29 cellular contexts compared by ENCODE assay signal in the genomic region with DNA sequence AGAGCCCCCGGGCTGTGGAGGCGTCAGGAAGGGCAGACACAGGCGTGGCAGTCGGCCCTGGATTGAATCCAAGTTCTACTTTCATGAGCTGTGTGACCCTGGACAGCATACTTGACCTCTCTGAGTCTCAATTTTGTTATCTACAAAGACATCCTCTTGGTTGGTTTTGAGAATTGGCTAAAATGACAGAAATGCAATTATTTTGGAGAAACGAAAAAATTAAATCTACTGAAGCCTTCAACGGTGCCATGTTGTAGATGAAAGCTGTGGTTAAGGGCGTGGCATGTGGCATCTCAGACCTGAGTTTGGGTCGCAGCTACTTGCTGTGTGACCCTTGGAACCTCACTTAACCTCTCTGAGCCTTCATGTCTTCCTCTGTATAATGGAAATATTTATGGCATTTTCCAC.
DNase-seq lines count a peak whose midpoint lies in the region; ATAC-seq, FAIRE-seq and TF ChIP-seq lines count a peak whose summit lies in the region.
"Had no signal": no experiment of that assay in that cellular context is flagged by ENCODE, and none has a peak within 500 bp of the region (broad histone marks: within the 10 kb centered on the region; RNA-seq: fewer than 3 reads in every experiment).

No MANE protein-coding gene starts in this region.

- POLR2A ChIA-PET in K562 (lab: Yijun Ruan, JAX), result interaction anchor here (1.1 kb wide), 1 partner anchor 14 kb away, joined by 5 read pairs; no protein-coding TSS in a partner anchor

- WGBS in K562 (ENCODE audit: insufficient coverage, low coverage, missing lambda C conversion rate), result 1% methylated on average over 8 of the region's 8 CpGs

- H3K79me2 ChIP-seq in K562 (ENCODE audit: control insufficient read depth, insufficient read depth, low read length), result no peaks in the 10 kb centered on the region

- no peak for TF ChIP-seq EP300 in K562 (IDR thresholded peaks at IDR 0.05; ENCODE audit: low read length)

- peaks cover 0 to 39% (median 10%) of the 10 kb centered on the region in 11 experiments; a peak in 12 of 22 replicates for H4K20me1 ChIP-seq in BLaER1 treated with 17β-estradiol and CSF1 and Interleukin-3, amounts not matched to agents 10 nM and 100 nM
- peaks cover 4% of the 10 kb centered on the region; the same call in 1 of the 2 replicates for H4K20me1 ChIP-seq in K562 (replicated peaks; ENCODE audit: control insufficient read depth, insufficient read depth, low read length)

- no peaks in the 10 kb centered on the region for H3K9me3 Mint-ChIP-seq in stimulated activated effector memory CD8-positive, alpha-beta T cell treated with anti-CD3 and anti-CD28 coated beads, Interleukin-12 subunit alpha, Interleukin-12 subunit beta, amount 100 ng/mL, for 72 hours
- H3K9me3 Mint-ChIP-seq: activated naive CD8-positive, alpha-beta T cell treated with anti-CD3 and anti-CD28 coated beads for 36 hours; activated T-cell treated with anti-CD3 and anti-CD28 coated beads, Interleukin-2, amount 50 U/mL, for 4 hours; nephron; stimulated activated naive CD8-positive, alpha-beta T cell treated with anti-CD3 and anti-CD28 coated beads, Interleukin-15, Interleukin-2, amounts not matched to agents 100 ng/mL and 50 ng/mL, for 24 hours; T-cell; WTC11 had no signal

- H3K9me1 ChIP-seq in K562 (ENCODE audit: control insufficient read depth, insufficient read depth, low read length), result no peaks in the 10 kb centered on the region

- H3K4me1 ChIP-seq in BLaER1 treated with 17β-estradiol and CSF1 and Interleukin-3, amounts not matched to agents 10 nM and 100 nM, result peaks cover 20 to 41% (median 37%) of the 10 kb centered on the region in 10 experiments; a peak in 19 of 20 replicates
- H3K4me1 ChIP-seq in K562 (replicated peaks in 1 of 2; ENCODE audit: control insufficient read depth in 2 of 2, insufficient read depth in 2 of 2, low read length in 2 of 2), result peaks cover 6 to 14% of the 10 kb centered on the region in 2 experiments

- peak; percentile 38 for DNase-seq in NCI-H2227 (lab: John Stamatoyannopoulos, UW; ENCODE audit: unreplicated experiment)
- peak in 2 of 4 experiments; percentile 20 to 29 for DNase-seq in K562 (ENCODE audit: extremely low read depth in 1 of 4, low spot score in 3 of 4)
- DNase-seq in stimulated activated effector memory CD8-positive, alpha-beta T cell treated with anti-CD3 and anti-CD28 coated beads, Interleukin-12 subunit alpha, Interleukin-12 subunit beta, amount 100 ng/mL, for 72 hours (ENCODE audit: low spot score in 2 of 2), result no peak
- no peak for DNase-seq in sciatic nerve (ENCODE audit: low spot score)
- DNase-seq in C1 segment of cervical spinal cord (lab: John Stamatoyannopoulos, UW), result no peak
- DNase-seq: activated CD4-positive, alpha-beta T cell treated with anti-CD3 and anti-CD28 coated beads, Interleukin-2, amount 50 U/mL, for 1 hour; activated CD8-positive, alpha-beta memory T cell treated with anti-CD3 and anti-CD28 coated beads, Interleukin-2, amount 10 ng/mL, durations not matched to agents 7 days and 5 days; activated gamma-delta T cell; activated naive CD8-positive, alpha-beta T cell treated with anti-CD3 and anti-CD28 coated beads for 36 hours; activated T-cell treated with anti-CD3 and anti-CD28 coated beads, Interleukin-2, amount 50 U/mL, for 4 hours; DND-41; GOT3; mucosa of descending colon; NCI-H1436; NCI-H226; stimulated activated CD4-positive, alpha-beta T cell treated with anti-CD3 and anti-CD28 coated beads, Interleukin-2, amount 100 ng/mL, for 24 hours; T-cell had no signal

- no peak overlapping the region for H3K27ac ChIP-seq in BLaER1 treated with 17β-estradiol and CSF1 and Interleukin-3, amounts not matched to agents 10 nM and 100 nM
- H3K27ac ChIP-seq in K562 (ENCODE audit: extremely low read depth, low read depth, low read length) (no peak overlapping the region), skin epidermis (peak overlapping the region in 11 of 21 experiments; percentile 21 to 73 (median 55))
- H3K27ac ChIP-seq: SJCRH30, spleen, vagina had no signal

- FAIRE-seq in K562 (lab: Jason Lieb, UNC), result no peak
- FAIRE-seq: colon, RCC 7860 had no signal

- H3K9ac ChIP-seq in BLaER1 treated with 17β-estradiol and CSF1 and Interleukin-3, amounts not matched to agents 10 nM and 100 nM, result no peak overlapping the region
- H3K9ac ChIP-seq in K562 (ENCODE audit: insufficient read depth in 1 of 2, low read depth in 2 of 2, low read length in 2 of 2), result no peak overlapping the region

- intact Hi-C loops in K562 (cut with micrococcal nuclease), result no loop called here
- intact Hi-C loops in sciatic nerve (cut with DNase I), result no loop called here

- H3K4me1 Mint-ChIP-seq in stimulated activated effector memory CD8-positive, alpha-beta T cell treated with anti-CD3 and anti-CD28 coated beads, Interleukin-12 subunit alpha, Interleukin-12 subunit beta, amount 100 ng/mL, for 72 hours, result peaks cover 10% of the 10 kb centered on the region
- H3K4me1 Mint-ChIP-seq: activated CD8-positive, alpha-beta memory T cell treated with anti-CD3 and anti-CD28 coated beads, Interleukin-2, amount 10 ng/mL, durations not matched to agents 7 days and 5 days; activated naive CD8-positive, alpha-beta T cell treated with anti-CD3 and anti-CD28 coated beads for 36 hours had no signal

- no peak overlapping the region for H3K27ac Mint-ChIP-seq in stimulated activated effector memory CD8-positive, alpha-beta T cell treated with anti-CD3 and anti-CD28 coated beads, Interleukin-12 subunit alpha, Interleukin-12 subunit beta, amount 100 ng/mL, for 72 hours
- H3K27ac Mint-ChIP-seq: activated CD8-positive, alpha-beta memory T cell treated with anti-CD3 and anti-CD28 coated beads, Interleukin-2, amount 10 ng/mL, durations not matched to agents 7 days and 5 days; activated naive CD8-positive, alpha-beta T cell treated with anti-CD3 and anti-CD28 coated beads for 36 hours; stimulated activated naive CD8-positive, alpha-beta T cell treated with anti-CD3 and anti-CD28 coated beads, Interleukin-15, Interleukin-2, amounts not matched to agents 100 ng/mL and 50 ng/mL, for 24 hours; T-cell; WTC11 had no signal

- no peak overlapping the region for H3K4me3 Mint-ChIP-seq in stimulated activated effector memory CD8-positive, alpha-beta T cell treated with anti-CD3 and anti-CD28 coated beads, Interleukin-12 subunit alpha, Interleukin-12 subunit beta, amount 100 ng/mL, for 72 hours
- H3K4me3 Mint-ChIP-seq: activated CD8-positive, alpha-beta memory T cell treated with anti-CD3 and anti-CD28 coated beads, Interleukin-2, amount 10 ng/mL, durations not matched to agents 7 days and 5 days; activated naive CD8-positive, alpha-beta T cell treated with anti-CD3 and anti-CD28 coated beads for 36 hours; activated T-cell treated with anti-CD3 and anti-CD28 coated beads, Interleukin-2, amount 50 U/mL, for 4 hours; stimulated activated naive CD8-positive, alpha-beta T cell treated with anti-CD3 and anti-CD28 coated beads, Interleukin-15, Interleukin-2, amounts not matched to agents 100 ng/mL and 50 ng/mL, for 24 hours; T-cell; WTC11 had no signal

- BruUV-seq in K562 (replicated peaks; lab: Mats Ljungman, UMichigan), result no TSS peak

- no peak for TF ChIP-seq CTCF in K562 (IDR thresholded peaks at IDR 0.05 in 2 of 3, conservative IDR thresholded peaks at IDR 0.05 in 1 of 3; ENCODE audit: insufficient read depth in 2 of 3, low read depth in 1 of 3, low read length in 3 of 3)

- H3K4me3 ChIP-seq in BLaER1 treated with 17β-estradiol and CSF1 and Interleukin-3, amounts not matched to agents 10 nM and 100 nM, result no peak overlapping the region
- H3K4me3 ChIP-seq in K562, result no peak overlapping the region
- no peak overlapping the region for H3K4me3 ChIP-seq in skin epidermis
- H3K4me3 ChIP-seq: gastrocnemius medialis, lung, mucosa of descending colon, SJCRH30, spleen, vagina had no signal

- H3K27me3 ChIP-seq in BLaER1 treated with 17β-estradiol and CSF1 and Interleukin-3, amounts not matched to agents 10 nM and 100 nM, result peaks cover 17 to 56% (median 46%) of the 10 kb centered on the region in 11 experiments
- H3K27me3 ChIP-seq in K562 (ENCODE audit: control insufficient read depth in 2 of 2, insufficient read depth in 2 of 2, low read length in 2 of 2), result peaks cover 25 to 71% of the 10 kb centered on the region in 2 experiments
- H3K27me3 ChIP-seq: gastrocnemius medialis, vagina had no signal

- no peaks in the 10 kb centered on the region for H3K36me3 Mint-ChIP-seq in stimulated activated effector memory CD8-positive, alpha-beta T cell treated with anti-CD3 and anti-CD28 coated beads, Interleukin-12 subunit alpha, Interleukin-12 subunit beta, amount 100 ng/mL, for 72 hours
- H3K36me3 Mint-ChIP-seq: activated CD8-positive, alpha-beta memory T cell treated with anti-CD3 and anti-CD28 coated beads, Interleukin-2, amount 10 ng/mL, durations not matched to agents 7 days and 5 days; activated naive CD8-positive, alpha-beta T cell treated with anti-CD3 and anti-CD28 coated beads for 36 hours; T-cell; WTC11 had no signal

- no peak for TF ChIP-seq RAD21 in K562 (CRISPR knock-in tag; conservative IDR thresholded peaks at IDR 0.05 in 1 of 2, IDR thresholded peaks at IDR 0.05 in 1 of 2)

- H2AFZ ChIP-seq in K562 (ENCODE audit: low read depth, low read length), result no peak overlapping the region

- no peak for TF ChIP-seq POLR2A in K562 (conservative IDR thresholded peaks at IDR 0.05)

- in situ Hi-C loops in K562 (cut with MboI), result no loop called here

- CTCF ChIA-PET in K562 (lab: Yijun Ruan, JAX; ENCODE audit: low intra/inter-chr PET ratio), result no interaction called here

- ATAC-seq in K562 (no peak), sciatic nerve (no peak)
- no peak for ATAC-seq in stimulated activated effector memory CD8-positive, alpha-beta T cell treated with anti-CD3 and anti-CD28 coated beads, Interleukin-12 subunit alpha, Interleukin-12 subunit beta, amount 100 ng/mL, for 72 hours
- ATAC-seq: activated CD8-positive, alpha-beta memory T cell treated with anti-CD3 and anti-CD28 coated beads, Interleukin-2, amount 10 ng/mL, durations not matched to agents 7 days and 5 days; activated T-cell treated with anti-CD3 and anti-CD28 coated beads, Interleukin-2, amount 50 U/mL, for 4 hours; mucosa of descending colon; T-cell; WTC11 had no signal

- no peaks in the 10 kb centered on the region for H3K36me3 ChIP-seq in BLaER1 treated with 17β-estradiol and CSF1 and Interleukin-3, amounts not matched to agents 10 nM and 100 nM
- no peaks in the 10 kb centered on the region for H3K36me3 ChIP-seq in K562 (ENCODE audit: control insufficient read depth, insufficient read depth, low read length)
- H3K36me3 ChIP-seq: gastrocnemius medialis, SJCRH30, spleen, vagina had no signal

- H3K9me3 ChIP-seq in BLaER1 treated with 17β-estradiol and CSF1 and Interleukin-3, amounts not matched to agents 10 nM and 100 nM (replicated peaks in 1 of 11), result no peaks in the 10 kb centered on the region
- H3K9me3 ChIP-seq in K562 (replicated peaks; ENCODE audit: control insufficient read depth, insufficient read depth, low read depth, low read length), result no peaks in the 10 kb centered on the region
- H3K9me3 ChIP-seq: gastrocnemius medialis, mucosa of descending colon, SJCRH30, spleen, vagina had no signal

- peak overlapping the region in 6 of 11 experiments; percentile 2 to 85 (median 52); a peak in 6 of 22 replicates for H3K4me2 ChIP-seq in BLaER1 treated with 17β-estradiol and CSF1 and Interleukin-3, amounts not matched to agents 10 nM and 100 nM
- no peak overlapping the region for H3K4me2 ChIP-seq in K562 (ENCODE audit: insufficient read depth, low read length)

TF ChIP-seq in K562, 482 proteins besides CTCF, POLR2A, EP300 and RAD21 (continues in another document):
- TF ChIP-seq NFIC (IDR thresholded peaks at IDR 0.05), result peak; percentile 47; the same call in 1 of the 2 replicates

Comparison
In these comparisons a context has a peak if more than half of its experiments do, and no peak if none do; other contexts are left out.
1. H3K27ac ChIP-seq: peak in skin epidermis (11 of 21); none in BLaER1 treated with 17β-estradiol and CSF1 and Interleukin-3, amounts not matched to agents 10 nM and 100 nM (0 of 11) and K562 (single experiment).